8 cellular contexts compared by ENCODE assay signal in genomic region chr14:64971890-64972785, GRCh38. TPM values are rescaled to one million over a fixed set of nuclear protein-coding genes. Genes with fewer than 3 reads are reported as not detected.
DNase-seq lines count a peak whose midpoint lies in the region; ATAC-seq and TF ChIP-seq lines count a peak whose summit lies in the region.

RAB15 (minus strand) TSS chr14:64972336; CDS start chr14:64972076, 260 bp downstream.

- H3K4me3 ChIP-seq in mammary epithelial cell (replicated peaks in 1 of 3; ENCODE audit: insufficient read depth in 1 of 3, low read depth in 2 of 3, low read length in 3 of 3), result peak within 1 kb of the TSS; percentile 41 to 64 (median 57)

- no peaks in the 10 kb centered on the region for H3K9me3 ChIP-seq in T-helper 17 cell (ENCODE audit: control insufficient read depth, low read length, poor library complexity, severe bottlenecking)
- H3K9me3 ChIP-seq in mammary epithelial cell (replicated peaks; ENCODE audit: insufficient read depth, low read length), result no peaks in the 10 kb centered on the region

- H3K36me3 Mint-ChIP-seq in T-helper 17 cell (ENCODE audit: low read depth), result no peaks in the 10 kb centered on the region

- intact Hi-C loops in mammary epithelial cell (cut with micrococcal nuclease), result no loop called here

- in situ Hi-C loops in mammary epithelial cell (cut with MboI; ENCODE audit: low sequenced_read_pairs in 2 of 2), result no loop called here

- H3K27me3 ChIP-seq in mammary epithelial cell (ENCODE audit: insufficient read depth, low read length), result no peaks in the 10 kb centered on the region

- peak within 1 kb of the TSS; percentile 27 for H3K9ac ChIP-seq in mammary epithelial cell (ENCODE audit: insufficient read depth, low read length)

- H3K4me1 ChIP-seq in mammary epithelial cell (ENCODE audit: insufficient read depth, low read length), result peaks cover 6% of the 10 kb centered on the region

- H3K27ac Mint-ChIP-seq in T-helper 17 cell, result peak within 1 kb of the TSS; percentile 74

- peaks cover 14% of the 10 kb centered on the region for H3K4me1 Mint-ChIP-seq in T-helper 17 cell

- no peak within 1 kb of the TSS for H3K27ac ChIP-seq in mammary epithelial cell (ENCODE audit: insufficient read depth, low read depth, low read length)

- dilution Hi-C loops in mammary epithelial cell (cut with HindIII; ENCODE audit: low sequenced_read_pairs), result no loop called here

- DNase-seq in EH (ENCODE audit: low read depth) (peak; percentile 52), T-helper 17 cell (peak; percentile 27 to 52 (median 40)), mammary epithelial cell (peak; percentile 20), islet precursor cell (peak; percentile 68)
- peak; percentile 53 for DNase-seq in stimulated activated CD4-positive, alpha-beta T cell treated with anti-CD3 and anti-CD28 coated beads, Interleukin-15, amount 100 ng/mL, for 24 hours

- 0% methylated on average over 11 of the region's 103 CpGs for WGBS in mammary epithelial cell (ENCODE audit: low coverage, missing lambda C conversion rate)

- H3K4me2 ChIP-seq in mammary epithelial cell (ENCODE audit: insufficient read depth, low read depth, low read length), result peak within 1 kb of the TSS; percentile 94

- no peaks in the 10 kb centered on the region for H3K36me3 ChIP-seq in mammary epithelial cell (ENCODE audit: insufficient read depth, low read length)

- CTCF ChIA-PET in mammary epithelial cell (lab: Charles Lee; ENCODE audit: low non-redundant PET), result no interaction called here

- ATAC-seq in HG03135 (IDR thresholded peaks at IDR 0.05; ENCODE audit: unreplicated experiment) (peak; percentile 46), T-helper 17 cell (peak; percentile 70), GM21360 (IDR thresholded peaks at IDR 0.05; ENCODE audit: unreplicated experiment) (no peak), GM21717 (IDR thresholded peaks at IDR 0.05; ENCODE audit: unreplicated experiment) (no peak)

- no peak for TF ChIP-seq CTCF in mammary epithelial cell (conservative IDR thresholded peaks at IDR 0.05 in 1 of 2, IDR thresholded peaks at IDR 0.05 in 1 of 2; ENCODE audit: extremely low read depth in 1 of 2, insufficient read depth in 1 of 2, low read depth in 1 of 2, low read length in 2 of 2)

- BruUV-seq in mammary epithelial cell (replicated peaks; lab: Mats Ljungman, UMichigan), result no TSS peak

- no peaks in the 10 kb centered on the region for H3K27me3 Mint-ChIP-seq in T-helper 17 cell

- peak within 1 kb of the TSS; percentile 92 for H3K4me3 Mint-ChIP-seq in T-helper 17 cell

- peak within 1 kb of the TSS; percentile 81 for H2AFZ ChIP-seq in mammary epithelial cell (ENCODE audit: low read depth, low read length)

- H4K20me1 ChIP-seq in mammary epithelial cell (ENCODE audit: insufficient read depth, low read length), result no peaks in the 10 kb centered on the region

- H3K79me2 ChIP-seq in mammary epithelial cell (ENCODE audit: insufficient read depth, low read length), result no peaks in the 10 kb centered on the region

RNA-seq across cellular contexts. Expression of gene RAB15, which starts in this region (rescaled TPM):
- 1 to 10 TPM; 4.8 to 5.8 TPM for total RNA-seq in T-helper 17 cell
- 1 to 10 TPM; 5.8 to 6.2 TPM for total RNA-seq in mammary epithelial cell
- polyA plus RNA-seq in mammary epithelial cell, result 3.4 TPM
- polyA minus RNA-seq in mammary epithelial cell, result 2.1 TPM

Comparison
In these comparisons a context has a peak if more than half of its experiments do, and no peak if none do; other contexts are left out.
1. ATAC-seq: peak in HG03135 (single experiment) and T-helper 17 cell (single experiment); none in GM21360 (single experiment) and GM21717 (single experiment).
2. Peak in every context shown above with its lines, with median percentiles within 50 percentile points of each other: DNase-seq.